14 cellular contexts compared by ENCODE assay signal in genomic region chr11:57815476-57815875, GRCh38. TPM values are rescaled to one million over a fixed set of nuclear protein-coding genes. Genes with fewer than 3 reads are reported as not detected.
DNase-seq lines count a peak whose midpoint lies in the region; ATAC-seq and TF ChIP-seq lines count a peak whose summit lies in the region.
"Had no signal": no experiment of that assay in that cellular context is flagged by ENCODE, and none has a peak within 500 bp of the region (broad histone marks: within the 10 kb centered on the region; RNA-seq: fewer than 3 reads in every experiment).

No MANE protein-coding gene starts in this region.

- peaks cover 6 to 13% of the 10 kb centered on the region in 2 donors for H3K4me1 Mint-ChIP-seq in natural killer cell treated with Interleukin-12 subunit alpha and Interleukin-12 subunit beta and Interleukin-15 and Interleukin-18, amount 100 ng/mL, for 72 hours (ENCODE audit: low read depth in 2 of 2)
- no peaks in the 10 kb centered on the region for H3K4me1 Mint-ChIP-seq in natural killer cell

- H3K4me3 ChIP-seq in colonic mucosa: no peak overlapping the region
- H3K4me3 ChIP-seq: sigmoid colon, tibial artery had no signal

- H3K27me3 ChIP-seq in colonic mucosa: no peaks in the 10 kb centered on the region
- H3K27me3 ChIP-seq: sigmoid colon, tibial artery had no signal

- no peak for DNase-seq in natural killer cell treated with Interleukin-12 subunit alpha and Interleukin-12 subunit beta and Interleukin-15 and Interleukin-18, amount 100 ng/mL, for 72 hours (ENCODE audit: low spot score)
- DNase-seq in natural killer cell: no peak
- no peak for DNase-seq in RKO (ENCODE audit: low spot score)
- DNase-seq in colonic mucosa: no peak
- DNase-seq in stimulated activated CD4-positive, alpha-beta T cell treated with anti-CD3 and anti-CD28 coated beads, Interleukin-4, amount 100 ng/mL, for 24 hours: no peak
- no peak for DNase-seq in NCI-H128 (lab: John Stamatoyannopoulos, UW; ENCODE audit: unreplicated experiment)
- DNase-seq: activated CD8-positive, alpha-beta memory T cell treated with anti-CD3 and anti-CD28 coated beads, Interleukin-2, amount 10 ng/mL, durations not matched to agents 7 days and 5 days; amygdala; foreskin fibroblast; NCI-H345; sigmoid colon; tibial artery had no signal

- H3K4me3 Mint-ChIP-seq in natural killer cell treated with Interleukin-12 subunit alpha and Interleukin-12 subunit beta and Interleukin-15 and Interleukin-18, amount 100 ng/mL, for 72 hours: peak overlapping the region; percentile 46
- H3K4me3 Mint-ChIP-seq in natural killer cell: no peak overlapping the region
- H3K4me3 Mint-ChIP-seq: activated CD8-positive, alpha-beta memory T cell treated with anti-CD3 and anti-CD28 coated beads, Interleukin-2, amount 10 ng/mL, durations not matched to agents 7 days and 5 days had no signal

- intact Hi-C loops in natural killer cell (cut with micrococcal nuclease): no loop called here
- intact Hi-C loops in colonic mucosa (cut with DNase I): no loop called here

- no peaks in the 10 kb centered on the region for H3K9me3 ChIP-seq in colonic mucosa
- H3K9me3 ChIP-seq: sigmoid colon, tibial artery had no signal

- H3K27ac ChIP-seq in colonic mucosa: no peak overlapping the region
- H3K27ac ChIP-seq: sigmoid colon, tibial artery had no signal

- peak; percentile 55 to 59 for ATAC-seq in natural killer cell treated with Interleukin-12 subunit alpha and Interleukin-12 subunit beta and Interleukin-15 and Interleukin-18, amount 100 ng/mL, for 72 hours
- ATAC-seq in natural killer cell: no peak
- peak; percentile 64 for ATAC-seq in HG02571 (IDR thresholded peaks at IDR 0.05; ENCODE audit: unreplicated experiment)
- ATAC-seq in HG03342 (IDR thresholded peaks at IDR 0.05; ENCODE audit: unreplicated experiment): peak; percentile 62
- ATAC-seq: activated CD8-positive, alpha-beta memory T cell treated with anti-CD3 and anti-CD28 coated beads, Interleukin-2, amount 10 ng/mL, durations not matched to agents 7 days and 5 days had no signal

- no peaks in the 10 kb centered on the region for H3K27me3 Mint-ChIP-seq in natural killer cell treated with Interleukin-12 subunit alpha and Interleukin-12 subunit beta and Interleukin-15 and Interleukin-18, amount 100 ng/mL, for 72 hours
- no peaks in the 10 kb centered on the region for H3K27me3 Mint-ChIP-seq in natural killer cell (ENCODE audit: low read depth in 2 of 2)

- H3K36me3 ChIP-seq in colonic mucosa: peaks cover 32% of the 10 kb centered on the region

- TF ChIP-seq CTCF in natural killer cell (IDR thresholded peaks at IDR 0.05) (no peak), colonic mucosa (IDR thresholded peaks at IDR 0.05) (no peak)

- H3K27ac Mint-ChIP-seq in natural killer cell treated with Interleukin-12 subunit alpha and Interleukin-12 subunit beta and Interleukin-15 and Interleukin-18, amount 100 ng/mL, for 72 hours: no peak overlapping the region
- H3K27ac Mint-ChIP-seq in natural killer cell: no peak overlapping the region
- H3K27ac Mint-ChIP-seq: activated CD8-positive, alpha-beta memory T cell treated with anti-CD3 and anti-CD28 coated beads, Interleukin-2, amount 10 ng/mL, durations not matched to agents 7 days and 5 days had no signal

- H3K9ac ChIP-seq in colonic mucosa (ENCODE audit: low read depth in 2 of 2, low read length in 2 of 2): no peak overlapping the region

- no peaks in the 10 kb centered on the region for H3K4me1 ChIP-seq in colonic mucosa
- H3K4me1 ChIP-seq: sigmoid colon, tibial artery had no signal

- no peaks in the 10 kb centered on the region for H3K9me3 Mint-ChIP-seq in natural killer cell treated with Interleukin-12 subunit alpha and Interleukin-12 subunit beta and Interleukin-15 and Interleukin-18, amount 100 ng/mL, for 72 hours
- H3K9me3 Mint-ChIP-seq in natural killer cell: no peaks in the 10 kb centered on the region

- peaks cover 6% of the 10 kb centered on the region for H3K36me3 Mint-ChIP-seq in natural killer cell treated with Interleukin-12 subunit alpha and Interleukin-12 subunit beta and Interleukin-15 and Interleukin-18, amount 100 ng/mL, for 72 hours
- no peaks in the 10 kb centered on the region for H3K36me3 Mint-ChIP-seq in natural killer cell

RNA-seq across cellular contexts. Expression of gene CTNND1, which starts 53.9 kb away (rescaled TPM):
- total RNA-seq in natural killer cell treated with Interleukin-12 subunit alpha and Interleukin-12 subunit beta and Interleukin-15 and Interleukin-18, amount 100 ng/mL, for 72 hours: 10 to 100 TPM in 1 of 2 donors, 1 to 10 TPM in 1; 9.2 to 10.6 TPM
- total RNA-seq in natural killer cell (10 to 100 TPM; 17.1 to 17.7 (median 17.3) TPM), colonic mucosa (100 to 1,000 TPM; 375 to 416 TPM)

Comparison
In these comparisons a context has a peak if more than half of its experiments do, and no peak if none do; other contexts are left out.
1. ATAC-seq: peak in natural killer cell treated with Interleukin-12 subunit alpha and Interleukin-12 subunit beta and Interleukin-15 and Interleukin-18, amount 100 ng/mL, for 72 hours (2 of 2), HG02571 (single experiment) and HG03342 (single experiment); none in natural killer cell (0 of 3).
2. RNA of gene CTNND1, which starts 53.9 kb away (total RNA-seq): 375 to 416 TPM in colonic mucosa; 17.1 to 17.7 TPM in natural killer cell and 9.2 to 10.6 TPM in natural killer cell treated with Interleukin-12 subunit alpha and Interleukin-12 subunit beta and Interleukin-15 and Interleukin-18, amount 100 ng/mL, for 72 hours; every median in the first group is over 10 times any median in the second.